9 cellular contexts compared by ENCODE assay signal in the genomic region with DNA sequence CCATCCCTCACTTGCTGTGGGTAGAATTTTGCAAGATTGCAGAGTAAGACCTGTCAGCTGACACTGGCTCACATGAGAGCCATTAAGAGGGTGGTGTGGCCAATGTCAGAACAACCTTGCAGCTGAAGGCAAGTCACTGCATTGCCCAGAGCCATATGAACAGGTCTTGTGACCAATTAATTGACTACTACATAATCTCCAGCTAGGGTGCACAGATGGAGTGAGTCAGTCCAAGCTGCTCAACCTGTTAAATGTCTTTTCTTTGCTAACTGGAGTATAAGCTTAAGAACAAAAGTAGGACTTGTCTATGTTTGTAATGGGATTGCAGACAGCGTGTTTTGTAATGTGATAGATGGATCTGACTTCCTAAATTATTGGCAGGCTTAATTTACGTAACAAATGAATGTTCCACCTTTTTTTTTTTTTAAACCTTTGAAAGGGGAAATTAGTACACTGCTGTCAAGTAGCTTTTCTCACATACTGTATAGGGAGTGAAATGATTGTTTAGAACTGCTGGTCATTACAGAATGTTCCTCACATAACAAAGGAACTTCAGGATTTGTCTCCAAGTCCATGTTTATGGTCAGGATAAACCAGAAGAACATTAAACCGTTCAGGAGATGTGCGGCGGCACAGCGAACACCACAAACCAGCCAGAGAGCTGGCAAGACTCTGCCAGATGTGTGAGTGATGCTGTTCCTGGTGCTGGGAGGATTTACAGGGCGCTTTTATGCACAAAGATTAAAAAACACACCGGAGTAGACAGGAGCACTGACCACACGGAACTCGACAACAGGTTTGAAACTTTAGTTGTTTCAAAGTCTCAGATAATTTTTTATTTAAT. TPM values are rescaled to one million over a fixed set of nuclear protein-coding genes. Genes with fewer than 3 reads are reported as not detected.
DNase-seq lines count a peak whose midpoint lies in the region; ATAC-seq, FAIRE-seq and TF ChIP-seq lines count a peak whose summit lies in the region.
"Had no signal": no experiment of that assay in that cellular context is flagged by ENCODE, and none has a peak within 500 bp of the region (broad histone marks: within the 10 kb centered on the region; RNA-seq: fewer than 3 reads in every experiment).

No MANE protein-coding gene starts in this region.

- H2AFZ ChIP-seq in GM23338, result no peak overlapping the region

- no peaks in the 10 kb centered on the region for H3K9me3 ChIP-seq in psoas muscle

- H3K27me3 ChIP-seq in GM23338 (ENCODE audit: insufficient read depth) (no peaks in the 10 kb centered on the region), foreskin keratinocyte (no peaks in the 10 kb centered on the region), psoas muscle (ENCODE audit: insufficient read depth in 3 of 3, low read length in 2 of 3) (no peaks in the 10 kb centered on the region)

- DNase-seq in GM23338 (ENCODE audit: low spot score) (no peak), NOMO-1 treated with dmso at 0.1 percent for 144 hours (lab: John Stamatoyannopoulos, UW; ENCODE audit: unreplicated experiment) (peak; percentile 78), foreskin keratinocyte (peak; percentile 88 to 92), psoas muscle (no peak), H54 (ENCODE audit: insufficient read length, low spot score) (no peak)
- DNase-seq in activated naive CD4-positive, alpha-beta T cell treated with anti-CD3 and anti-CD28 coated beads, Interleukin-2, amount 50 U/mL, for 72 hours (ENCODE audit: low spot score in 2 of 2), result no peak

- H3K27ac ChIP-seq in GM23338 (ENCODE audit: low read depth), result no peak overlapping the region
- H3K27ac ChIP-seq in foreskin keratinocyte, result no peak overlapping the region
- H3K27ac ChIP-seq in psoas muscle, result peak overlapping the region; percentile 90

- no peak for TF ChIP-seq POLR2A in H54 (IDR thresholded peaks at IDR 0.05; ENCODE audit: low read depth, low read length)

- TF ChIP-seq CTCF in GM23338 (conservative IDR thresholded peaks at IDR 0.05; ENCODE audit: low read depth in 2 of 2), result no peak
- no peak for TF ChIP-seq CTCF in foreskin keratinocyte (conservative IDR thresholded peaks at IDR 0.05)
- TF ChIP-seq CTCF in psoas muscle (IDR thresholded peaks at IDR 0.05), result no peak

- H3F3A ChIP-seq in GM23338 (replicated peaks; ENCODE audit: low read depth), result no peaks in the 10 kb centered on the region

- peak overlapping the region; percentile 32 for H3K27ac Mint-ChIP-seq in GM23338
- no peak overlapping the region for H3K27ac Mint-ChIP-seq in activated naive CD4-positive, alpha-beta T cell treated with anti-CD3 and anti-CD28 coated beads, Interleukin-2, amount 50 U/mL, for 72 hours

- H3K4me3 Mint-ChIP-seq in GM23338, result no peak overlapping the region

- H4K20me1 ChIP-seq in GM23338 (replicated peaks; ENCODE audit: insufficient read depth), result no peaks in the 10 kb centered on the region

- no peaks in the 10 kb centered on the region for H3K9me2 ChIP-seq in GM23338 (ENCODE audit: insufficient read depth)

- WGBS in psoas muscle, 3 donors, result 64 to 74% (median 67%) methylated on average over 10 of the region's 10 CpGs

- H3K36me3 ChIP-seq in GM23338 (ENCODE audit: insufficient read depth) (no peaks in the 10 kb centered on the region), psoas muscle (ENCODE audit: insufficient read depth in 1 of 2, low read depth in 1 of 2) (peaks cover 0 to 2% of the 10 kb centered on the region in 2 donors)

- no peaks in the 10 kb centered on the region for H3K9me3 Mint-ChIP-seq in GM23338
- H3K9me3 Mint-ChIP-seq in activated naive CD4-positive, alpha-beta T cell treated with anti-CD3 and anti-CD28 coated beads, Interleukin-2, amount 50 U/mL, for 72 hours, result no peaks in the 10 kb centered on the region

- H3K36me3 Mint-ChIP-seq in GM23338 (ENCODE audit: low read depth), result no peaks in the 10 kb centered on the region
- no peaks in the 10 kb centered on the region for H3K36me3 Mint-ChIP-seq in activated naive CD4-positive, alpha-beta T cell treated with anti-CD3 and anti-CD28 coated beads, Interleukin-2, amount 50 U/mL, for 72 hours

- H3K4me2 ChIP-seq in GM23338, result no peak overlapping the region

- ATAC-seq in GM23338 (peak; percentile 48), foreskin keratinocyte (peak; percentile 98), psoas muscle (peak; percentile 50 to 59 (median 51)), GM21367 (IDR thresholded peaks at IDR 0.05; ENCODE audit: unreplicated experiment) (no peak), HG02588 (IDR thresholded peaks at IDR 0.05; ENCODE audit: unreplicated experiment) (no peak)
- ATAC-seq in activated naive CD4-positive, alpha-beta T cell treated with anti-CD3 and anti-CD28 coated beads, Interleukin-2, amount 50 U/mL, for 72 hours, result no peak

- intact Hi-C loops in psoas muscle (cut with DNase I), result no loop called here

- H3K27me3 Mint-ChIP-seq in GM23338 (ENCODE audit: insufficient read depth, low read depth, poor library complexity), result peaks cover 2% of the 10 kb centered on the region

- peaks cover 18% of the 10 kb centered on the region; the same call in 1 of the 2 replicates for H3K4me1 ChIP-seq in GM23338 (ENCODE audit: insufficient read depth)
- peaks cover 32% of the 10 kb centered on the region for H3K4me1 ChIP-seq in foreskin keratinocyte
- peaks cover 71% of the 10 kb centered on the region for H3K4me1 ChIP-seq in psoas muscle

- H3K4me1 Mint-ChIP-seq in GM23338, result peaks cover 25% of the 10 kb centered on the region

- no peak overlapping the region for H3K4me3 ChIP-seq in GM23338
- peak overlapping the region; percentile 5 for H3K4me3 ChIP-seq in psoas muscle

- peaks cover 6% of the 10 kb centered on the region for H3K79me2 ChIP-seq in GM23338 (replicated peaks; ENCODE audit: insufficient read depth)

- no peak for FAIRE-seq in H54 (lab: Jason Lieb, UNC)
- FAIRE-seq: endometrium had no signal

TF ChIP-seq in GM23338, 12 proteins besides CTCF, POLR2A, EP300 and RAD21:
- no peak for TF ChIP-seq STAT1 (IDR thresholded peaks at IDR 0.05; ENCODE audit: unreplicated experiment)
- no peak for TF ChIP-seq NANOG (IDR thresholded peaks at IDR 0.05; ENCODE audit: borderline replicate concordance)
- TF ChIP-seq EZH2 (IDR thresholded peaks at IDR 0.05; ENCODE audit: low read depth, unreplicated experiment), result no peak

RNA-seq across cellular contexts. Expression of a gene that starts 37.0 kb away (rescaled TPM):
- total RNA-seq in GM23338 (2014; rRNA removed; shearing (Covaris generic)), result 17.2 and 32.4 TPM in 2 replicates
- 2.7 TPM in 2 replicates for polyA plus RNA-seq in GM23338 (2016; fragmentation: Nextera tagmentation; extraction: Ambion mirVana)
- total RNA-seq in foreskin keratinocyte, result 13.2 and 13.5 TPM in 2 replicates
- 1.3 and 1.7 TPM in 2 replicates for polyA plus RNA-seq in foreskin keratinocyte
- total RNA-seq in psoas muscle, result 10 to 100 TPM; 31.5 to 92.1 (median 53.4) TPM
- 10 to 100 TPM; 15.6 to 33.3 (median 19.1) TPM for polyA plus RNA-seq in psoas muscle
- total RNA-seq in activated naive CD4-positive, alpha-beta T cell treated with anti-CD3 and anti-CD28 coated beads, Interleukin-2, amount 50 U/mL, for 72 hours, result 10 to 100 TPM; 15.5 to 26.4 TPM

Comparison
In these comparisons a context has a peak if more than half of its experiments do, and no peak if none do; other contexts are left out.
1. ATAC-seq: peak in GM23338 (single experiment), foreskin keratinocyte (single experiment) and psoas muscle (4 of 4); none in activated naive CD4-positive, alpha-beta T cell treated with anti-CD3 and anti-CD28 coated beads, Interleukin-2, amount 50 U/mL, for 72 hours (0 of 2), GM21367 (single experiment) and HG02588 (single experiment).
2. DNase-seq: peak in NOMO-1 treated with dmso at 0.1 percent for 144 hours (single experiment) and foreskin keratinocyte (2 of 2); none in GM23338 (single experiment), psoas muscle (0 of 2), activated naive CD4-positive, alpha-beta T cell treated with anti-CD3 and anti-CD28 coated beads, Interleukin-2, amount 50 U/mL, for 72 hours (0 of 2) and H54 (single experiment).